ENCODE assay signal across 17 cellular contexts in genomic region chr14:47676301-47676617, GRCh38. TPM values are rescaled to one million over a fixed set of nuclear protein-coding genes. Genes with fewer than 3 reads are reported as not detected.
DNase-seq lines count a peak whose midpoint lies in the region; ATAC-seq and TF ChIP-seq lines count a peak whose summit lies in the region.
"Had no signal": no experiment of that assay in that cellular context is flagged by ENCODE, and none has a peak within 500 bp of the region (broad histone marks: within the 10 kb centered on the region; RNA-seq: fewer than 3 reads in every experiment).

No MANE protein-coding gene starts in this region.

- TF ChIP-seq CTCF in neural cell (IDR thresholded peaks at IDR 0.05; ENCODE audit: poor library complexity, severe bottlenecking): peak; percentile 26
- TF ChIP-seq CTCF in osteoblast (IDR thresholded peaks at IDR 0.05; ENCODE audit: extremely low read depth, low read depth, low read length): no peak

- H3K4me1 Mint-ChIP-seq in T-helper 17 cell: no peaks in the 10 kb centered on the region

- H3K9ac ChIP-seq in BLaER1 treated with 17β-estradiol and CSF1 and Interleukin-3, amounts not matched to agents 10 nM and 100 nM: peak overlapping the region; percentile 64 to 87 (median 80)
- H3K9ac ChIP-seq in neural cell (ENCODE audit: low read length): peak overlapping the region; percentile 75

- peak; percentile 35 for TF ChIP-seq RAD21 in neural cell (conservative IDR thresholded peaks at IDR 0.05)

- H3K4me2 ChIP-seq in BLaER1 treated with 17β-estradiol and CSF1 and Interleukin-3, amounts not matched to agents 10 nM and 100 nM: peak overlapping the region; percentile 73 to 99 (median 94)
- H3K4me2 ChIP-seq in neural cell (ENCODE audit: low read length): peak overlapping the region; percentile 37
- H3K4me2 ChIP-seq in osteoblast (ENCODE audit: insufficient read depth, low read length): no peak overlapping the region

- H3K9me3 ChIP-seq in BLaER1 treated with 17β-estradiol and CSF1 and Interleukin-3, amounts not matched to agents 10 nM and 100 nM (replicated peaks in 1 of 11): no peaks in the 10 kb centered on the region
- H3K9me3 ChIP-seq in neural cell (ENCODE audit: low read length) (no peaks in the 10 kb centered on the region), osteoblast (ENCODE audit: low read depth, low read length) (no peaks in the 10 kb centered on the region), T-helper 17 cell (ENCODE audit: control insufficient read depth, low read length, poor library complexity, severe bottlenecking) (peaks cover 2% of the 10 kb centered on the region)

- H3K9me2 ChIP-seq in neural cell (ENCODE audit: insufficient read depth, low read length): no peaks in the 10 kb centered on the region

- H3K36me3 Mint-ChIP-seq in T-helper 17 cell (ENCODE audit: low read depth): no peaks in the 10 kb centered on the region

- TF ChIP-seq EP300 in neural cell (conservative IDR thresholded peaks at IDR 0.05; ENCODE audit: poor library complexity, severe bottlenecking): no peak

- H3K27me3 ChIP-seq in BLaER1 treated with 17β-estradiol and CSF1 and Interleukin-3, amounts not matched to agents 10 nM and 100 nM: peaks cover 0 to 28% (median 0%) of the 10 kb centered on the region in 11 experiments; a peak in 10 of 22 replicates
- H3K27me3 ChIP-seq in neural cell (ENCODE audit: insufficient read depth, low read depth, low read length) (peaks cover 11% of the 10 kb centered on the region), osteoblast (ENCODE audit: insufficient read depth, low read length) (peaks cover 18% of the 10 kb centered on the region)

- H3F3A ChIP-seq in neural cell (ENCODE audit: insufficient read depth, low read length, poor library complexity, severe bottlenecking): peaks cover 3% of the 10 kb centered on the region

- peaks cover 38% of the 10 kb centered on the region for H3K27me3 Mint-ChIP-seq in T-helper 17 cell

- peak; percentile 6 for ATAC-seq in HG02759 (IDR thresholded peaks at IDR 0.05; ENCODE audit: unreplicated experiment)
- ATAC-seq in T-helper 17 cell: no peak
- ATAC-seq: naive thymus-derived CD8-positive, alpha-beta T cell had no signal

- no peaks in the 10 kb centered on the region for H3K79me2 ChIP-seq in neural cell (replicated peaks; ENCODE audit: insufficient read depth, low read length)
- H3K79me2 ChIP-seq in osteoblast (ENCODE audit: insufficient read depth, low read length): no peaks in the 10 kb centered on the region

- no peak overlapping the region for H3K27ac Mint-ChIP-seq in T-helper 17 cell
- H3K27ac Mint-ChIP-seq: CD8-positive, alpha-beta memory T cell; naive thymus-derived CD8-positive, alpha-beta T cell had no signal

- H3K36me3 ChIP-seq in BLaER1 treated with 17β-estradiol and CSF1 and Interleukin-3, amounts not matched to agents 10 nM and 100 nM: no peaks in the 10 kb centered on the region
- H3K36me3 ChIP-seq in neural cell (ENCODE audit: insufficient read depth, low read length) (no peaks in the 10 kb centered on the region), osteoblast (ENCODE audit: insufficient read depth, low read length) (no peaks in the 10 kb centered on the region)

- H3K4me3 Mint-ChIP-seq in T-helper 17 cell: no peak overlapping the region
- H3K4me3 Mint-ChIP-seq: CD8-positive, alpha-beta memory T cell had no signal

- H3K4me3 ChIP-seq in BLaER1 treated with 17β-estradiol and CSF1 and Interleukin-3, amounts not matched to agents 10 nM and 100 nM: peak overlapping the region; percentile 73 to 89 (median 82)
- H3K4me3 ChIP-seq in neural cell (ENCODE audit: low read length) (peak overlapping the region; percentile 81), osteoblast (ENCODE audit: insufficient read depth, low read length) (no peak overlapping the region)

- peak overlapping the region; percentile 67 for H2AFZ ChIP-seq in neural cell (ENCODE audit: low read depth, low read length)
- no peak overlapping the region for H2AFZ ChIP-seq in osteoblast (ENCODE audit: low read length)

- H3K27ac ChIP-seq in BLaER1 treated with 17β-estradiol and CSF1 and Interleukin-3, amounts not matched to agents 10 nM and 100 nM: peak overlapping the region; percentile 62 to 82 (median 71)
- peak overlapping the region; percentile 22 for H3K27ac ChIP-seq in cingulate gyrus (ENCODE audit: low read depth, low read length)
- peak overlapping the region; percentile 64 for H3K27ac ChIP-seq in neural cell (ENCODE audit: low read length)
- no peak overlapping the region for H3K27ac ChIP-seq in osteoblast (ENCODE audit: low read depth, low read length)

- peaks cover 3 to 16% (median 11%) of the 10 kb centered on the region in 11 experiments; a peak in 9 of 22 replicates for H4K20me1 ChIP-seq in BLaER1 treated with 17β-estradiol and CSF1 and Interleukin-3, amounts not matched to agents 10 nM and 100 nM
- H4K20me1 ChIP-seq in neural cell (ENCODE audit: insufficient read depth) (no peaks in the 10 kb centered on the region), osteoblast (ENCODE audit: insufficient read depth, low read length) (no peaks in the 10 kb centered on the region)

- H3K4me1 ChIP-seq in BLaER1 treated with 17β-estradiol and CSF1 and Interleukin-3, amounts not matched to agents 10 nM and 100 nM: peaks cover 34 to 49% (median 43%) of the 10 kb centered on the region in 10 experiments
- H3K4me1 ChIP-seq in osteoblast (ENCODE audit: insufficient read depth, low read length): no peaks in the 10 kb centered on the region

- DNase-seq in osteoblast (ENCODE audit: insufficient read length, low spot score, missing footprints): no peak
- DNase-seq in foreskin melanocyte: no peak
- DNase-seq in effector CD8-positive, alpha-beta T cell (lab: John Stamatoyannopoulos, UW): no peak
- no peak for DNase-seq in T-helper 17 cell
- DNase-seq: activated T-cell treated with anti-CD3 and anti-CD28 coated beads for 4 hours; CD8-positive, alpha-beta memory T cell; IMR-90; naive thymus-derived CD8-positive, alpha-beta T cell; NCI-H1930; stimulated activated CD4-positive, alpha-beta T cell treated with anti-CD3 and anti-CD28 coated beads, Interleukin-12 subunit alpha, Interleukin-12 subunit beta, amount 100 ng/mL, for 4 hours; stimulated activated CD8-positive, alpha-beta memory T cell treated with anti-CD3 and anti-CD28 coated beads, Interleukin-4, amount 100 ng/mL, for 48 hours had no signal

TF ChIP-seq in neural cell, 6 proteins besides CTCF, POLR2A, EP300 and RAD21:
- TF ChIP-seq SMC3 (conservative IDR thresholded peaks at IDR 0.05; ENCODE audit: poor library complexity): no peak
- no peak for TF ChIP-seq TAF1 (IDR thresholded peaks at IDR 0.05; ENCODE audit: low read depth)
- no peak for TF ChIP-seq POLR2AphosphoS5 (IDR thresholded peaks at IDR 0.05)
- TF ChIP-seq MXI1 (conservative IDR thresholded peaks at IDR 0.05; ENCODE audit: poor library complexity, severe bottlenecking): no peak
- TF ChIP-seq, protein P1, sequence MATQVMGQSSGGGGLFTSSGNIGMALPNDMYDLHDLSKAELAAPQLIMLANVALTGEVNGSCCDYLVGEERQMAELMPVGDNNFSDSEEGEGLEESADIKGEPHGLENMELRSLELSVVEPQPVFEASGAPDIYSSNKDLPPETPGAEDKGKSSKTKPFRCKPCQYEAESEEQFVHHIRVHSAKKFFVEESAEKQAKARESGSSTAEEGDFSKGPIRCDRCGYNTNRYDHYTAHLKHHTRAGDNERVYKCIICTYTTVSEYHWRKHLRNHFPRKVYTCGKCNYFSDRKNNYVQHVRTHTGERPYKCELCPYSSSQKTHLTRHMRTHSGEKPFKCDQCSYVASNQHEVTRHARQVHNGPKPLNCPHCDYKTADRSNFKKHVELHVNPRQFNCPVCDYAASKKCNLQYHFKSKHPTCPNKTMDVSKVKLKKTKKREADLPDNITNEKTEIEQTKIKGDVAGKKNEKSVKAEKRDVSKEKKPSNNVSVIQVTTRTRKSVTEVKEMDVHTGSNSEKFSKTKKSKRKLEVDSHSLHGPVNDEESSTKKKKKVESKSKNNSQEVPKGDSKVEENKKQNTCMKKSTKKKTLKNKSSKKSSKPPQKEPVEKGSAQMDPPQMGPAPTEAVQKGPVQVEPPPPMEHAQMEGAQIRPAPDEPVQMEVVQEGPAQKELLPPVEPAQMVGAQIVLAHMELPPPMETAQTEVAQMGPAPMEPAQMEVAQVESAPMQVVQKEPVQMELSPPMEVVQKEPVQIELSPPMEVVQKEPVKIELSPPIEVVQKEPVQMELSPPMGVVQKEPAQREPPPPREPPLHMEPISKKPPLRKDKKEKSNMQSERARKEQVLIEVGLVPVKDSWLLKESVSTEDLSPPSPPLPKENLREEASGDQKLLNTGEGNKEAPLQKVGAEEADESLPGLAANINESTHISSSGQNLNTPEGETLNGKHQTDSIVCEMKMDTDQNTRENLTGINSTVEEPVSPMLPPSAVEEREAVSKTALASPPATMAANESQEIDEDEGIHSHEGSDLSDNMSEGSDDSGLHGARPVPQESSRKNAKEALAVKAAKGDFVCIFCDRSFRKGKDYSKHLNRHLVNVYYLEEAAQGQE (IDR thresholded peaks at IDR 0.05; ENCODE audit: borderline replicate concordance): no peak
- TF ChIP-seq EZH2 (IDR thresholded peaks at IDR 0.05; ENCODE audit: borderline replicate concordance, insufficient read depth, low read length, poor library complexity, severe bottlenecking): no peak

RNA-seq across cellular contexts. Expression of gene MDGA2, which starts 0.9 kb away (rescaled TPM):
- 3.8 and 7.9 TPM in 2 replicates for polyA plus RNA-seq in neural cell
- polyA minus RNA-seq in neural cell: 25.8 and 33.2 TPM in 2 replicates
- not detected in 2 replicates for total RNA-seq in osteoblast
- not detected for total RNA-seq in T-helper 17 cell
- total RNA-seq: bronchial epithelial cell; CD8-positive, alpha-beta memory T cell; IMR-90; naive thymus-derived CD8-positive, alpha-beta T cell had no signal
- polyA plus RNA-seq: CD8-positive, alpha-beta memory T cell; esophagus; naive thymus-derived CD8-positive, alpha-beta T cell had no signal
